Comparison of ENCODE assay signal across 1 cellular context in the genomic region with DNA sequence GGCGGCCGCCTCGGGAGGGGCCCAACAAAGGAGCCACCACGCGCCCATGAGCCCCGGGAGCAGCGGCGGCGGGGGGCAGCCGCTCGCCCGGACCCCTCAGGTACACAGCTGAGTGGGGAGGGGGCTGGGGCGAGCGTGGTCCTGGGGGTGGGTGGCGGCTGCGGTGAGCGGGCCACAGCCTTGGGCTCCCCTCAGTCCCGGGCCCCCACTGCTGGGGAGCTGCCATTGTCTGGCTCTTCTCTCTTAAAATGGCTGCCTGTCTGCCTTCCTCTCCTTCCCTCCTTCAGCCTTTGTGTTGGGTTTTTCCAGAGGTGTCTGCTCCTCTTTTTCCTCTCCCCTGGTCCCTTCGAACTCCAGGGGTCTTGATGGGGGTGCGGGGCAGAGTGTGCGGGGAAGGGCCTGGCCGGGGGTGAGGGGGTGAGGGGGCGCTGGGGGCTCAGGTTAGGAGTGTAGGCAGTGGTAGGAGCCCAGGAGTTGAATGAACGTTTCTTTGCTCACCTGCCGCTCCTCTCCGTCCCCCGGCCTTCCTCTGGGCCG.
TF ChIP-seq lines count a peak whose summit lies in the region.

No MANE protein-coding gene starts in this region.

TF ChIP-seq in GM12878, 131 proteins besides CTCF, POLR2A, EP300 and RAD21:
- TF ChIP-seq SMARCA5 (IDR thresholded peaks at IDR 0.05) (no peak), YY1 (IDR thresholded peaks at IDR 0.05; ENCODE audit: low read depth, low read length) (peak; percentile 92), ZSCAN29 (IDR thresholded peaks at IDR 0.05) (no peak), CHD2 (IDR thresholded peaks at IDR 0.05; ENCODE audit: borderline replicate concordance, low read depth, low read length) (no peak)
